ENCODE assay signal across 33 cellular contexts in the genomic region with DNA sequence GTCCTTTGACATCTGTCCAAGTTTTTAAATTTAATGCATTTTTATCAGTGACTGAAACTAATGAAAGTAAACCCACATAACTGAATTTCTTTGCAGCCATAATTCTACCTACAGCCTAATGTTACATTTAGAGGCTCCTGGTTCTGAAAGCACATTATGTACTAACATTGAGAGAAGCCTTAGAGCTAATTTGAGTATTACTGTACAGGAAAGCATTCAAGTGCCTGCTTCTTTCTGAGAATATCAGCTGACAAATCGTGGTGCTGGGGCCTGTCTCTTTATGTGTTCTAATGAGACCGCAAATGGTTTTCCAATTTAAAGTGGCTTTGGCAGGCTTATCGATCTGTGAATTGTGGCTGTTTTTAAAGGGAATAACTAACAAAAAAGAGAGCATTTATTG. TPM values are rescaled to one million over a fixed set of nuclear protein-coding genes. Genes with fewer than 3 reads are reported as not detected.
"Had no signal": no experiment of that assay in that cellular context is flagged by ENCODE, and none has a peak within 500 bp of the region (broad histone marks: within the 10 kb centered on the region; RNA-seq: fewer than 3 reads in every experiment).

No MANE protein-coding gene starts in this region.

- H3K27me3 Mint-ChIP-seq: activated CD4-positive, alpha-beta T cell treated with anti-CD3 and anti-CD28 coated beads for 36 hours; activated naive CD4-positive, alpha-beta T cell treated with anti-CD3 and anti-CD28 coated beads, Interleukin-2, amount 10 ng/mL, durations not matched to agents 7 days and 5 days; activated naive CD8-positive, alpha-beta T cell treated with anti-CD3 and anti-CD28 coated beads, Interleukin-2, amount 10 ng/mL, durations not matched to agents 7 days and 5 days; naive thymus-derived CD8-positive, alpha-beta T cell had no signal

- ATAC-seq: activated CD4-positive, alpha-beta T cell treated with anti-CD3 and anti-CD28 coated beads for 36 hours; left lobe of liver; lower lobe of right lung; naive thymus-derived CD8-positive, alpha-beta T cell; pancreas; sciatic nerve; stimulated activated naive CD8-positive, alpha-beta T cell treated with anti-CD3 and anti-CD28 coated beads, Interleukin-15, Interleukin-2, amounts not matched to agents 100 U/mL and 50 U/mL, for 24 hours had no signal

- H3K4me1 Mint-ChIP-seq: activated CD4-positive, alpha-beta T cell treated with anti-CD3 and anti-CD28 coated beads for 36 hours; activated naive CD4-positive, alpha-beta T cell treated with anti-CD3 and anti-CD28 coated beads, Interleukin-2, amount 10 ng/mL, durations not matched to agents 7 days and 5 days; activated naive CD8-positive, alpha-beta T cell treated with anti-CD3 and anti-CD28 coated beads, Interleukin-2, amount 10 ng/mL, durations not matched to agents 7 days and 5 days; naive thymus-derived CD8-positive, alpha-beta T cell; neural crest cell had no signal

- H3K27ac Mint-ChIP-seq: activated CD4-positive, alpha-beta T cell treated with anti-CD3 and anti-CD28 coated beads for 36 hours; activated naive CD4-positive, alpha-beta T cell treated with anti-CD3 and anti-CD28 coated beads, Interleukin-2, amount 10 ng/mL, durations not matched to agents 7 days and 5 days; activated naive CD8-positive, alpha-beta T cell treated with anti-CD3 and anti-CD28 coated beads, Interleukin-2, amount 10 ng/mL, durations not matched to agents 7 days and 5 days; activated T-helper 1 cell treated with anti-CD3 and anti-CD28 coated beads, Interleukin-12 subunit alpha, Interleukin-12 subunit beta, Interleukin-2, Interleukin-4 antibody, amounts not matched to agents 30 ng/mL and 10 ng/mL and 1 ng/mL, durations not matched to agents 14 hours and 24 hours and 36 hours; naive thymus-derived CD8-positive, alpha-beta T cell had no signal

- H3K36me3 Mint-ChIP-seq: activated naive CD4-positive, alpha-beta T cell treated with anti-CD3 and anti-CD28 coated beads, Interleukin-2, amount 10 ng/mL, durations not matched to agents 7 days and 5 days; activated naive CD8-positive, alpha-beta T cell treated with anti-CD3 and anti-CD28 coated beads, Interleukin-2, amount 10 ng/mL, durations not matched to agents 7 days and 5 days; naive thymus-derived CD8-positive, alpha-beta T cell had no signal

- H3K27me3 ChIP-seq: heart right ventricle, pancreas, testis had no signal

- H3K4me3 Mint-ChIP-seq: activated CD4-positive, alpha-beta T cell treated with anti-CD3 and anti-CD28 coated beads for 36 hours; activated naive CD4-positive, alpha-beta T cell treated with anti-CD3 and anti-CD28 coated beads, Interleukin-2, amount 10 ng/mL, durations not matched to agents 7 days and 5 days; activated naive CD8-positive, alpha-beta T cell treated with anti-CD3 and anti-CD28 coated beads, Interleukin-2, amount 10 ng/mL, durations not matched to agents 7 days and 5 days; activated T-helper 1 cell treated with anti-CD3 and anti-CD28 coated beads, Interleukin-12 subunit alpha, Interleukin-12 subunit beta, Interleukin-2, Interleukin-4 antibody, amounts not matched to agents 30 ng/mL and 10 ng/mL and 1 ng/mL, durations not matched to agents 14 hours and 24 hours and 36 hours; naive thymus-derived CD8-positive, alpha-beta T cell; neural crest cell had no signal

- H3K36me3 ChIP-seq: heart right ventricle, lower lobe of right lung, pancreas, prostate gland had no signal

- H3K4me3 ChIP-seq: heart right ventricle, lower lobe of right lung, pancreas, prostate gland, skin epidermis, testis had no signal

- DNase-seq: activated CD4-positive, alpha-beta T cell treated with anti-CD3 and anti-CD28 coated beads for 36 hours; activated CD4-positive, alpha-beta T cell treated with anti-CD3 and anti-CD28 coated beads, Interleukin-2, amount 50 U/mL, for 48 hours; activated CD4-positive, CD25-positive, alpha-beta regulatory T cell; activated CD8-positive, alpha-beta memory T cell treated with anti-CD3 and anti-CD28 coated beads, Interleukin-2, amount 50 U/mL, for 4 hours; activated gamma-delta T cell; activated naive CD4-positive, alpha-beta T cell treated with anti-CD3 and anti-CD28 coated beads, Interleukin-2, amount 10 ng/mL, durations not matched to agents 7 days and 5 days; activated naive CD8-positive, alpha-beta T cell treated with anti-CD3 and anti-CD28 coated beads, Interleukin-2, amount 10 ng/mL, durations not matched to agents 7 days and 5 days; activated T-cell treated with anti-CD3 and anti-CD28 coated beads, Interleukin-2, amount 50 U/mL, for 1 hour; amniotic stem cell; caudate nucleus; heart right ventricle; lower lobe of right lung; mesenchymal stem cell; naive thymus-derived CD8-positive, alpha-beta T cell; nucleus accumbens; pancreas; retina; stimulated activated CD4-positive, alpha-beta T cell treated with anti-CD3 and anti-CD28 coated beads, Interleukin-12 subunit alpha, Interleukin-12 subunit beta, amount 100 ng/mL, for 4 hours; stimulated activated CD4-positive, alpha-beta T cell treated with anti-CD3 and anti-CD28 coated beads, Interleukin-4, amount 100 ng/mL, for 1 hour; stimulated activated naive CD8-positive, alpha-beta T cell treated with anti-CD3 and anti-CD28 coated beads, Interleukin-15, Interleukin-2, amounts not matched to agents 100 U/mL and 50 U/mL, for 24 hours; testis; trophoblast cell had no signal

RNA-seq across cellular contexts. Expression of gene DGKB, which starts 32.3 kb away (rescaled TPM):
- total RNA-seq: activated CD4-positive, alpha-beta T cell treated with anti-CD3 and anti-CD28 coated beads for 36 hours; activated CD8-positive, alpha-beta memory T cell treated with anti-CD3 and anti-CD28 coated beads for 36 hours; activated naive CD8-positive, alpha-beta T cell treated with anti-CD3 and anti-CD28 coated beads, Interleukin-2, amount 10 ng/mL, durations not matched to agents 7 days and 5 days; activated T-helper 1 cell treated with anti-CD3 and anti-CD28 coated beads, Interleukin-12 subunit alpha, Interleukin-12 subunit beta, Interleukin-2, Interleukin-4 antibody, amounts not matched to agents 30 ng/mL and 10 ng/mL and 1 ng/mL, durations not matched to agents 14 hours and 24 hours and 36 hours; endothelial cell of umbilical vein; fibroblast of lung; fibroblast of villous mesenchyme; kidney epithelial cell; naive thymus-derived CD8-positive, alpha-beta T cell had no signal
